Comparison of ENCODE assay signal across 2 cellular contexts in the genomic region with DNA sequence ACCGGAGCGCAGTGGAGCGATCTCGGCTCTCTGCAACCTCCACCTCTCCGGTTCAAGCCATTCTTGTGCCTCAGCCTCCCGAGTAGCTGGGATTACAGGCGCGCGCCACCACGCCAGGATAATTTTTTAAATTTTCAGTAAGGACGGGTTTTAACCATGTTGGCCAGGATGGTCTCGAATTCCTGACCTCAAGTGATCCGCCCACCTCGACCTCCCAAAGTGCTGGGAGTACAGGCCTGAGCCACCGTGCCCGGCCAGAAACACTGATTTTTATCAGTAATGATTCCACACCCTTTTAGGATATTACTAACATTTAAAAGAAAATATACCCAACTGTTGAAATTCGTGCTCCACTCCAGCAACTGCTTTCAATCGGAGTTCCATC.
TF ChIP-seq lines count a peak whose summit lies in the region.

No MANE protein-coding gene starts in this region.

TF ChIP-seq in A549, 52 proteins besides CTCF, POLR2A, EP300 and RAD21 (continued from another document):
- TF ChIP-seq CEBPB (IDR thresholded peaks at IDR 0.05) = no peak
- TF ChIP-seq JUN (IDR thresholded peaks at IDR 0.05) = no peak
- TF ChIP-seq RCOR1 (IDR thresholded peaks at IDR 0.05; ENCODE audit: low read depth, low read length) = no peak
- TF ChIP-seq RNF2 (IDR thresholded peaks at IDR 0.05; ENCODE audit: borderline replicate concordance, low read depth) = no peak
- no peak for TF ChIP-seq ZFP36 (IDR thresholded peaks at IDR 0.05; ENCODE audit: borderline replicate concordance, partially characterized antibody)
- TF ChIP-seq, protein P1, sequence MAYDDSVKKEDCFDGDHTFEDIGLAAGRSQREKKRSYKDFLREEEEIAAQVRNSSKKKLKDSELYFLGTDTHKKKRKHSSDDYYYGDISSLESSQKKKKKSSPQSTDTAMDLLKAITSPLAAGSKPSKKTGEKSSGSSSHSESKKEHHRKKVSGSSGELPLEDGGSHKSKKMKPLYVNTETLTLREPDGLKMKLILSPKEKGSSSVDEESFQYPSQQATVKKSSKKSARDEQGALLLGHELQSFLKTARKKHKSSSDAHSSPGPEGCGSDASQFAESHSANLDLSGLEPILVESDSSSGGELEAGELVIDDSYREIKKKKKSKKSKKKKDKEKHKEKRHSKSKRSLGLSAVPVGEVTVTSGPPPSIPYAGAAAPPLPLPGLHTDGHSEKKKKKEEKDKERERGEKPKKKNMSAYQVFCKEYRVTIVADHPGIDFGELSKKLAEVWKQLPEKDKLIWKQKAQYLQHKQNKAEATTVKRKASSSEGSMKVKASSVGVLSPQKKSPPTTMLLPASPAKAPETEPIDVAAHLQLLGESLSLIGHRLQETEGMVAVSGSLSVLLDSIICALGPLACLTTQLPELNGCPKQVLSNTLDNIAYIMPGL (CRISPR knock-in tag; IDR thresholded peaks at IDR 0.05; ENCODE audit: borderline replicate concordance) = no peak
- TF ChIP-seq KDM1A (IDR thresholded peaks at IDR 0.05; ENCODE audit: low read depth) = no peak
- no peak for TF ChIP-seq MAFK (IDR thresholded peaks at IDR 0.05; ENCODE audit: partially characterized antibody)
- TF ChIP-seq RARB (CRISPR knock-in tag; IDR thresholded peaks at IDR 0.05) = no peak
- no peak for TF ChIP-seq HOXA7 (CRISPR knock-in tag; IDR thresholded peaks at IDR 0.05)
- TF ChIP-seq TFCP2L1 (CRISPR knock-in tag; IDR thresholded peaks at IDR 0.05) = no peak
- no peak for TF ChIP-seq HEYL (CRISPR knock-in tag; IDR thresholded peaks at IDR 0.05)
- TF ChIP-seq TP53 (CRISPR knock-in tag; IDR thresholded peaks at IDR 0.05) = no peak
- no peak for TF ChIP-seq FOSL2 (IDR thresholded peaks at IDR 0.05)
- TF ChIP-seq FOSL2 (CRISPR knock-in tag; IDR thresholded peaks at IDR 0.05) = no peak

TF ChIP-seq in IMR-90, 13 proteins besides CTCF, POLR2A, EP300 and RAD21 (continued from another document):
- TF ChIP-seq NFE2L2 (IDR thresholded peaks at IDR 0.05; ENCODE audit: low read depth, low read length) (no peak), BHLHE40 (IDR thresholded peaks at IDR 0.05; ENCODE audit: low read depth, low read length) (no peak), RFX5 (IDR thresholded peaks at IDR 0.05; ENCODE audit: low read depth, low read length) (no peak), USF2 (IDR thresholded peaks at IDR 0.05; ENCODE audit: low read depth, low read length) (no peak), FOS (IDR thresholded peaks at IDR 0.05; ENCODE audit: low read depth, low read length) (no peak), MAZ (IDR thresholded peaks at IDR 0.05; ENCODE audit: borderline replicate concordance, low read depth, low read length) (no peak)
